In the genomic region with DNA sequence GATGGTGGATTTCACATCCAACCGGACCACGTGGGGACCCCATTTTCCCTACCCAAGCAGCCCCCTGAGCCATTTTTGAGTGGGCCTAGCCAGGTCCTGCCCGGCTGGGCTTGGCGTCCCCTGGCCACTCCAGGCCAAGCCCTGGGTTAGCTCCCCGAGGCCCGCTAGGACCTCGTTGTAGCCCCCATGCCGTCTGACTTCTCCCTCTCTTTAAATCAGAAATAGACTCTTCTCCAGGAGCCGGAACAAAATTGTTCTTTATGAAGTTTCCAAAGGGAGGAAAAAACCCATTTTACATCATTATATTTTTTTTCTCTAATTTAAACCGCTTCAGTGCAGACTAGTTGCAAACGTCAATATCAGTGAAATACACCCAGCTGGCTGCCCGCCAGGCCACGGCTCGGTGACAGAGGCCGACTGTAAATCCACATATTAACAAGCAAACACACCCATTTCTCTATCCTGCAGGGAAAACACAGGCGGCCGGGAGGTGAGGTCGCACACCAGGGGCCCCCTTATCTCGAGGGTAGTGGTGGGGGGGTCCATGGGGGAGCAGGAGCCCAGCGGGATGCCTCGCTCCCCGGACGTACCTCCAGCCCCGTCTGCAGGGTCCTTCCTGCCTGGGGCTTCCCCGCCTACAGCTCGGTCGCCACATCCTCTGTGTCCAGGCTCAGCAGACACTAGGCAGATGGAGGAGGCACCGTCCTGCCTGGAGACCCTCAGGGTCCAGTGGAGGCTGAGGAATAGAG, we compare ENCODE assay signal across 1 cellular context.
TF ChIP-seq lines count a peak whose summit lies in the region.

No MANE protein-coding gene starts in this region.

TF ChIP-seq in K562, 482 proteins besides CTCF, POLR2A, EP300 and RAD21 (continued from another document):
- TF ChIP-seq, protein P1, sequence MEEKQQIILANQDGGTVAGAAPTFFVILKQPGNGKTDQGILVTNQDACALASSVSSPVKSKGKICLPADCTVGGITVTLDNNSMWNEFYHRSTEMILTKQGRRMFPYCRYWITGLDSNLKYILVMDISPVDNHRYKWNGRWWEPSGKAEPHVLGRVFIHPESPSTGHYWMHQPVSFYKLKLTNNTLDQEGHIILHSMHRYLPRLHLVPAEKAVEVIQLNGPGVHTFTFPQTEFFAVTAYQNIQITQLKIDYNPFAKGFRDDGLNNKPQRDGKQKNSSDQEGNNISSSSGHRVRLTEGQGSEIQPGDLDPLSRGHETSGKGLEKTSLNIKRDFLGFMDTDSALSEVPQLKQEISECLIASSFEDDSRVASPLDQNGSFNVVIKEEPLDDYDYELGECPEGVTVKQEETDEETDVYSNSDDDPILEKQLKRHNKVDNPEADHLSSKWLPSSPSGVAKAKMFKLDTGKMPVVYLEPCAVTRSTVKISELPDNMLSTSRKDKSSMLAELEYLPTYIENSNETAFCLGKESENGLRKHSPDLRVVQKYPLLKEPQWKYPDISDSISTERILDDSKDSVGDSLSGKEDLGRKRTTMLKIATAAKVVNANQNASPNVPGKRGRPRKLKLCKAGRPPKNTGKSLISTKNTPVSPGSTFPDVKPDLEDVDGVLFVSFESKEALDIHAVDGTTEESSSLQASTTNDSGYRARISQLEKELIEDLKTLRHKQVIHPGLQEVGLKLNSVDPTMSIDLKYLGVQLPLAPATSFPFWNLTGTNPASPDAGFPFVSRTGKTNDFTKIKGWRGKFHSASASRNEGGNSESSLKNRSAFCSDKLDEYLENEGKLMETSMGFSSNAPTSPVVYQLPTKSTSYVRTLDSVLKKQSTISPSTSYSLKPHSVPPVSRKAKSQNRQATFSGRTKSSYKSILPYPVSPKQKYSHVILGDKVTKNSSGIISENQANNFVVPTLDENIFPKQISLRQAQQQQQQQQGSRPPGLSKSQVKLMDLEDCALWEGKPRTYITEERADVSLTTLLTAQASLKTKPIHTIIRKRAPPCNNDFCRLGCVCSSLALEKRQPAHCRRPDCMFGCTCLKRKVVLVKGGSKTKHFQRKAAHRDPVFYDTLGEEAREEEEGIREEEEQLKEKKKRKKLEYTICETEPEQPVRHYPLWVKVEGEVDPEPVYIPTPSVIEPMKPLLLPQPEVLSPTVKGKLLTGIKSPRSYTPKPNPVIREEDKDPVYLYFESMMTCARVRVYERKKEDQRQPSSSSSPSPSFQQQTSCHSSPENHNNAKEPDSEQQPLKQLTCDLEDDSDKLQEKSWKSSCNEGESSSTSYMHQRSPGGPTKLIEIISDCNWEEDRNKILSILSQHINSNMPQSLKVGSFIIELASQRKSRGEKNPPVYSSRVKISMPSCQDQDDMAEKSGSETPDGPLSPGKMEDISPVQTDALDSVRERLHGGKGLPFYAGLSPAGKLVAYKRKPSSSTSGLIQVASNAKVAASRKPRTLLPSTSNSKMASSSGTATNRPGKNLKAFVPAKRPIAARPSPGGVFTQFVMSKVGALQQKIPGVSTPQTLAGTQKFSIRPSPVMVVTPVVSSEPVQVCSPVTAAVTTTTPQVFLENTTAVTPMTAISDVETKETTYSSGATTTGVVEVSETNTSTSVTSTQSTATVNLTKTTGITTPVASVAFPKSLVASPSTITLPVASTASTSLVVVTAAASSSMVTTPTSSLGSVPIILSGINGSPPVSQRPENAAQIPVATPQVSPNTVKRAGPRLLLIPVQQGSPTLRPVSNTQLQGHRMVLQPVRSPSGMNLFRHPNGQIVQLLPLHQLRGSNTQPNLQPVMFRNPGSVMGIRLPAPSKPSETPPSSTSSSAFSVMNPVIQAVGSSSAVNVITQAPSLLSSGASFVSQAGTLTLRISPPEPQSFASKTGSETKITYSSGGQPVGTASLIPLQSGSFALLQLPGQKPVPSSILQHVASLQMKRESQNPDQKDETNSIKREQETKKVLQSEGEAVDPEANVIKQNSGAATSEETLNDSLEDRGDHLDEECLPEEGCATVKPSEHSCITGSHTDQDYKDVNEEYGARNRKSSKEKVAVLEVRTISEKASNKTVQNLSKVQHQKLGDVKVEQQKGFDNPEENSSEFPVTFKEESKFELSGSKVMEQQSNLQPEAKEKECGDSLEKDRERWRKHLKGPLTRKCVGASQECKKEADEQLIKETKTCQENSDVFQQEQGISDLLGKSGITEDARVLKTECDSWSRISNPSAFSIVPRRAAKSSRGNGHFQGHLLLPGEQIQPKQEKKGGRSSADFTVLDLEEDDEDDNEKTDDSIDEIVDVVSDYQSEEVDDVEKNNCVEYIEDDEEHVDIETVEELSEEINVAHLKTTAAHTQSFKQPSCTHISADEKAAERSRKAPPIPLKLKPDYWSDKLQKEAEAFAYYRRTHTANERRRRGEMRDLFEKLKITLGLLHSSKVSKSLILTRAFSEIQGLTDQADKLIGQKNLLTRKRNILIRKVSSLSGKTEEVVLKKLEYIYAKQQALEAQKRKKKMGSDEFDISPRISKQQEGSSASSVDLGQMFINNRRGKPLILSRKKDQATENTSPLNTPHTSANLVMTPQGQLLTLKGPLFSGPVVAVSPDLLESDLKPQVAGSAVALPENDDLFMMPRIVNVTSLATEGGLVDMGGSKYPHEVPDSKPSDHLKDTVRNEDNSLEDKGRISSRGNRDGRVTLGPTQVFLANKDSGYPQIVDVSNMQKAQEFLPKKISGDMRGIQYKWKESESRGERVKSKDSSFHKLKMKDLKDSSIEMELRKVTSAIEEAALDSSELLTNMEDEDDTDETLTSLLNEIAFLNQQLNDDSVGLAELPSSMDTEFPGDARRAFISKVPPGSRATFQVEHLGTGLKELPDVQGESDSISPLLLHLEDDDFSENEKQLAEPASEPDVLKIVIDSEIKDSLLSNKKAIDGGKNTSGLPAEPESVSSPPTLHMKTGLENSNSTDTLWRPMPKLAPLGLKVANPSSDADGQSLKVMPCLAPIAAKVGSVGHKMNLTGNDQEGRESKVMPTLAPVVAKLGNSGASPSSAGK (IDR thresholded peaks at IDR 0.05): 0 out of 2 replicates have a peak, but pooled peaks have one; percentile 1
- TF ChIP-seq ZNF146 (CRISPR knock-in tag; IDR thresholded peaks at IDR 0.05; ENCODE audit: unreplicated experiment) (no peak), CBFA2T3 (IDR thresholded peaks at IDR 0.05) (peak; percentile 52), ZNF12 (CRISPR knock-in tag; IDR thresholded peaks at IDR 0.05) (no peak), RAD51 (IDR thresholded peaks at IDR 0.05; ENCODE audit: borderline replicate concordance, low read depth) (peak; percentile 21; the same call in 1 of the 2 replicates)
- TF ChIP-seq, protein P2, sequence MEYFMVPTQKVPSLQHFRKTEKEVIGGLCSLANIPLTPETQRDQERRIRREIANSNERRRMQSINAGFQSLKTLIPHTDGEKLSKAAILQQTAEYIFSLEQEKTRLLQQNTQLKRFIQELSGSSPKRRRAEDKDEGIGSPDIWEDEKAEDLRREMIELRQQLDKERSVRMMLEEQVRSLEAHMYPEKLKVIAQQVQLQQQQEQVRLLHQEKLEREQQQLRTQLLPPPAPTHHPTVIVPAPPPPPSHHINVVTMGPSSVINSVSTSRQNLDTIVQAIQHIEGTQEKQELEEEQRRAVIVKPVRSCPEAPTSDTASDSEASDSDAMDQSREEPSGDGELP (CRISPR knock-in tag; IDR thresholded peaks at IDR 0.05; ENCODE audit: borderline replicate concordance): 0 out of 2 replicates have a peak, but pooled peaks have one; percentile 18
- TF ChIP-seq, protein P3, sequence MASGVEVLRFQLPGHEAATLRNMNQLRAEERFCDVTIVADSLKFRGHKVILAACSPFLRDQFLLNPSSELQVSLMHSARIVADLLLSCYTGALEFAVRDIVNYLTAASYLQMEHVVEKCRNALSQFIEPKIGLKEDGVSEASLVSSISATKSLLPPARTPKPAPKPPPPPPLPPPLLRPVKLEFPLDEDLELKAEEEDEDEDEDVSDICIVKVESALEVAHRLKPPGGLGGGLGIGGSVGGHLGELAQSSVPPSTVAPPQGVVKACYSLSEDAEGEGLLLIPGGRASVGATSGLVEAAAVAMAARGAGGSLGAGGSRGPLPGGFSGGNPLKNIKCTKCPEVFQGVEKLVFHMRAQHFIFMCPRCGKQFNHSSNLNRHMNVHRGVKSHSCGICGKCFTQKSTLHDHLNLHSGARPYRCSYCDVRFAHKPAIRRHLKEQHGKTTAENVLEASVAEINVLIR (CRISPR knock-in tag; IDR thresholded peaks at IDR 0.05): no peak
- TF ChIP-seq, protein P4, sequence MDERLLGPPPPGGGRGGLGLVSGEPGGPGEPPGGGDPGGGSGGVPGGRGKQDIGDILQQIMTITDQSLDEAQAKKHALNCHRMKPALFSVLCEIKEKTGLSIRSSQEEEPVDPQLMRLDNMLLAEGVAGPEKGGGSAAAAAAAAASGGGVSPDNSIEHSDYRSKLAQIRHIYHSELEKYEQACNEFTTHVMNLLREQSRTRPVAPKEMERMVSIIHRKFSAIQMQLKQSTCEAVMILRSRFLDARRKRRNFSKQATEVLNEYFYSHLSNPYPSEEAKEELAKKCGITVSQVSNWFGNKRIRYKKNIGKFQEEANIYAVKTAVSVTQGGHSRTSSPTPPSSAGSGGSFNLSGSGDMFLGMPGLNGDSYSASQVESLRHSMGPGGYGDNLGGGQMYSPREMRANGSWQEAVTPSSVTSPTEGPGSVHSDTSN (CRISPR knock-in tag; IDR thresholded peaks at IDR 0.05; ENCODE audit: low read depth): no peak
- TF ChIP-seq, protein P4 (tag; conservative IDR thresholded peaks at IDR 0.05; ENCODE audit: low read depth): peak; percentile 89
TF ChIP-seq in K562: peak in this region for 29.
